ENCODE assay signal across 10 cellular contexts in genomic region chr19:35555301-35556005, GRCh38. TPM values are rescaled to one million over a fixed set of nuclear protein-coding genes. Genes with fewer than 3 reads are reported as not detected.
DNase-seq lines count a peak whose midpoint lies in the region; ATAC-seq and TF ChIP-seq lines count a peak whose summit lies in the region.
"Had no signal": no experiment of that assay in that cellular context is flagged by ENCODE, and none has a peak within 500 bp of the region (broad histone marks: within the 10 kb centered on the region; RNA-seq: fewer than 3 reads in every experiment).

No MANE protein-coding gene starts in this region.

- no peaks in the 10 kb centered on the region for H3K9me3 Mint-ChIP-seq in progenitor cell of endocrine pancreas (ENCODE audit: low read depth)

- H3K4me3 Mint-ChIP-seq in progenitor cell of endocrine pancreas (ENCODE audit: low read depth) = no peak overlapping the region

- no peaks in the 10 kb centered on the region for H3K36me3 Mint-ChIP-seq in progenitor cell of endocrine pancreas (ENCODE audit: insufficient read depth)

- H3K4me1 Mint-ChIP-seq in progenitor cell of endocrine pancreas (ENCODE audit: low read depth) = no peaks in the 10 kb centered on the region

- ATAC-seq in HG02678 (IDR thresholded peaks at IDR 0.05; ENCODE audit: unreplicated experiment) = no peak
- no peak for ATAC-seq in HG02610 (IDR thresholded peaks at IDR 0.05; ENCODE audit: unreplicated experiment)

- no peak overlapping the region for H3K4me3 ChIP-seq in astrocyte of the spinal cord (ENCODE audit: low read depth, low read length)
- H3K4me3 ChIP-seq: BLaER1 had no signal

- peaks cover 63% of the 10 kb centered on the region for H3K27me3 Mint-ChIP-seq in progenitor cell of endocrine pancreas

- DNase-seq in NCI-H1092 treated with DMSO at 0.1 percent for 48 hours (lab: John Stamatoyannopoulos, UW) = peak; percentile 10
- no peak for DNase-seq in NCI-H1092 (lab: John Stamatoyannopoulos, UW)
- peak; percentile 46 for DNase-seq in NAMALWA (ENCODE audit: low spot score)
- DNase-seq in astrocyte of the spinal cord (ENCODE audit: low read depth, low spot score) = peak; percentile 16
- no peak for DNase-seq in progenitor cell of endocrine pancreas (ENCODE audit: low spot score, unreplicated experiment)
- DNase-seq in NCI-H128 (lab: John Stamatoyannopoulos, UW; ENCODE audit: unreplicated experiment) = no peak

- no peak overlapping the region for H3K27ac Mint-ChIP-seq in progenitor cell of endocrine pancreas

- TF ChIP-seq CTCF in astrocyte of the spinal cord (IDR thresholded peaks at IDR 0.05; ENCODE audit: low read depth, low read length) (peak; percentile 36), progenitor cell of endocrine pancreas (IDR thresholded peaks at IDR 0.05; ENCODE audit: unreplicated experiment) (peak; percentile 53)

- in situ Hi-C loops in astrocyte of the spinal cord (cut with HindIII; ENCODE audit: low sequenced_read_pairs) = no loop called here

RNA-seq across cellular contexts. Expression of gene ATP4A, which starts 8.0 kb away (rescaled TPM):
- total RNA-seq in progenitor cell of endocrine pancreas = 0.18 TPM in 1 of 2 replicates, not detected in the other

RNA-seq across cellular contexts. Expression of gene TMEM147, which starts 10.0 kb away (rescaled TPM):
- total RNA-seq in progenitor cell of endocrine pancreas = 94.2 and 95.2 TPM in 2 replicates

RNA-seq across cellular contexts. Expression of gene GAPDHS, which starts 22.2 kb away (rescaled TPM):
- not detected in 2 replicates for total RNA-seq in progenitor cell of endocrine pancreas
- total RNA-seq: temporal lobe had no signal

RNA-seq across cellular contexts. Expression of gene SBSN, which starts 27.3 kb away (rescaled TPM):
- 0.16 and 0.24 TPM in 2 replicates for total RNA-seq in progenitor cell of endocrine pancreas
- total RNA-seq: temporal lobe had no signal

RNA-seq across cellular contexts. Expression of gene PMIS2, which starts 30.5 kb away (rescaled TPM):
- not detected in 2 replicates for total RNA-seq in progenitor cell of endocrine pancreas
- total RNA-seq: temporal lobe had no signal

Comparison
In these comparisons a context has a peak if more than half of its experiments do, and no peak if none do; other contexts are left out.
1. DNase-seq: peak in NCI-H1092 treated with DMSO at 0.1 percent for 48 hours (single experiment), NAMALWA (single experiment) and astrocyte of the spinal cord (single experiment); none in NCI-H1092 (single experiment), progenitor cell of endocrine pancreas (single experiment) and NCI-H128 (single experiment).